Comparison of ENCODE assay signal across 12 cellular contexts in genomic region chr3:186258968-186259367, GRCh38.
DNase-seq lines count a peak whose midpoint lies in the region; ATAC-seq, FAIRE-seq and TF ChIP-seq lines count a peak whose summit lies in the region.
"Had no signal": no experiment of that assay in that cellular context is flagged by ENCODE, and none has a peak within 500 bp of the region (broad histone marks: within the 10 kb centered on the region; RNA-seq: fewer than 3 reads in every experiment).

No MANE protein-coding gene starts in this region.

- H3K79me2 ChIP-seq in Karpas-422 (ENCODE audit: low read length) (no peaks in the 10 kb centered on the region), astrocyte (ENCODE audit: insufficient read depth, low read length) (no peaks in the 10 kb centered on the region)

- no peaks in the 10 kb centered on the region for H3K36me3 Mint-ChIP-seq in astrocyte (ENCODE audit: low read depth, unreplicated experiment)
- H3K36me3 Mint-ChIP-seq: activated naive CD4-positive, alpha-beta T cell treated with anti-CD3 and anti-CD28 coated beads, Interleukin-2, amount 50 U/mL, for 24 hours had no signal

- WGBS in mesenchymal stem cell = 38% methylated on average over 12 of the region's 12 CpGs

- peaks cover 27% of the 10 kb centered on the region for H3K4me1 Mint-ChIP-seq in astrocyte (ENCODE audit: low read depth, unreplicated experiment)

- no peak overlapping the region for H3K4me3 Mint-ChIP-seq in astrocyte (ENCODE audit: unreplicated experiment)
- H3K4me3 Mint-ChIP-seq: activated naive CD4-positive, alpha-beta T cell treated with anti-CD3 and anti-CD28 coated beads, Interleukin-2, amount 50 U/mL, for 24 hours had no signal

- peak overlapping the region; percentile 37 for H4K8ac ChIP-seq in mesenchymal stem cell (ENCODE audit: low read length)

- no peak for TF ChIP-seq CTCF in astrocyte (IDR thresholded peaks at IDR 0.05; ENCODE audit: insufficient read depth, low read depth, low read length)

- H3K4me2 ChIP-seq in BLaER1 = 0 out of 2 replicates have a peak overlapping the region, but pooled peaks have one; percentile 2
- H3K4me2 ChIP-seq in Karpas-422 (ENCODE audit: low read depth, low read length, poor library complexity, severe bottlenecking) = peak overlapping the region; percentile 32
- peak overlapping the region; percentile 58 for H3K4me2 ChIP-seq in astrocyte (ENCODE audit: low read length)
- peak overlapping the region; percentile 24 for H3K4me2 ChIP-seq in mesenchymal stem cell (ENCODE audit: low read length, poor library complexity, severe bottlenecking)

- H4K20me1 ChIP-seq in BLaER1 (no peaks in the 10 kb centered on the region), Karpas-422 (ENCODE audit: insufficient read depth, low read depth, low read length) (no peaks in the 10 kb centered on the region), astrocyte (ENCODE audit: insufficient read depth, low read length) (no peaks in the 10 kb centered on the region)

- H3K27ac ChIP-seq in BLaER1 = no peak overlapping the region
- no peak overlapping the region for H3K27ac ChIP-seq in Karpas-422 (ENCODE audit: low read length)
- H3K27ac ChIP-seq in astrocyte (ENCODE audit: low read depth, low read length) = no peak overlapping the region
- H3K27ac ChIP-seq in mesenchymal stem cell (ENCODE audit: low read length, poor library complexity, severe bottlenecking) = no peak overlapping the region
- H3K27ac ChIP-seq: cardiac muscle cell, skin epidermis had no signal

- H3K9me2 ChIP-seq in Karpas-422 (replicated peaks; ENCODE audit: insufficient read depth, low read length) = no peaks in the 10 kb centered on the region

- peak overlapping the region; percentile 52 for H4K91ac ChIP-seq in mesenchymal stem cell (ENCODE audit: low read length)

- no peak overlapping the region for H2AK5ac ChIP-seq in mesenchymal stem cell (ENCODE audit: low read length, severe bottlenecking)

- H3K14ac ChIP-seq in mesenchymal stem cell (ENCODE audit: low read length in 2 of 2) = no peak overlapping the region

- H3K9me3 ChIP-seq in BLaER1 (no peaks in the 10 kb centered on the region), Karpas-422 (ENCODE audit: low read length) (no peaks in the 10 kb centered on the region), astrocyte (ENCODE audit: insufficient read depth, low read depth, low read length) (no peaks in the 10 kb centered on the region), mesenchymal stem cell (ENCODE audit: control insufficient read depth, low read length) (no peaks in the 10 kb centered on the region)

- no peaks in the 10 kb centered on the region for H3K79me1 ChIP-seq in mesenchymal stem cell (replicated peaks; ENCODE audit: low read length, poor library complexity, severe bottlenecking)

- no peak overlapping the region for H3K4ac ChIP-seq in mesenchymal stem cell (ENCODE audit: low read depth in 1 of 2, low read length in 2 of 2)

- H2BK15ac ChIP-seq in mesenchymal stem cell (ENCODE audit: low read depth, poor library complexity, severe bottlenecking) = no peak overlapping the region

- no peak overlapping the region for H2BK5ac ChIP-seq in mesenchymal stem cell (ENCODE audit: low read depth, low read length, poor library complexity, severe bottlenecking)

- no peak overlapping the region for H3K18ac ChIP-seq in mesenchymal stem cell (ENCODE audit: low read depth in 1 of 2, low read length in 2 of 2)

- H3K27me3 ChIP-seq in BLaER1 (no peaks in the 10 kb centered on the region), Karpas-422 (ENCODE audit: low read length) (no peaks in the 10 kb centered on the region), astrocyte (ENCODE audit: insufficient read depth, low read length) (no peaks in the 10 kb centered on the region), mesenchymal stem cell (ENCODE audit: control insufficient read depth in 1 of 2, insufficient read depth in 1 of 2, low read length in 2 of 2) (peaks cover 19 to 27% of the 10 kb centered on the region in 2 experiments)
- H3K27me3 ChIP-seq: cardiac muscle cell had no signal

- peaks cover 46% of the 10 kb centered on the region for H3K27me3 Mint-ChIP-seq in astrocyte (ENCODE audit: low read depth, unreplicated experiment)
- H3K27me3 Mint-ChIP-seq: activated naive CD4-positive, alpha-beta T cell treated with anti-CD3 and anti-CD28 coated beads, Interleukin-2, amount 50 U/mL, for 24 hours had no signal

- no peak overlapping the region for H2BK12ac ChIP-seq in mesenchymal stem cell (ENCODE audit: low read length in 2 of 2)

- H3K9ac ChIP-seq in BLaER1 (no peak overlapping the region), Karpas-422 (ENCODE audit: low read length) (no peak overlapping the region), astrocyte (ENCODE audit: low read length) (peak overlapping the region; percentile 25), mesenchymal stem cell (ENCODE audit: low read length) (peak overlapping the region; percentile 44)

- H3K23ac ChIP-seq in mesenchymal stem cell (ENCODE audit: low read length in 2 of 2) = no peak overlapping the region

- H3K4me3 ChIP-seq in BLaER1 (no peak overlapping the region), Karpas-422 (ENCODE audit: low read length) (no peak overlapping the region), astrocyte (ENCODE audit: insufficient read depth, low read depth, low read length) (no peak overlapping the region), mesenchymal stem cell (ENCODE audit: insufficient read depth in 1 of 2, low read depth in 1 of 2, low read length in 2 of 2) (no peak overlapping the region)
- H3K4me3 ChIP-seq: cardiac muscle cell, skin epidermis had no signal

- DNase-seq in Karpas-422 = no peak
- no peak for DNase-seq in astrocyte (ENCODE audit: low read depth)
- no peak for DNase-seq in mesenchymal stem cell
- DNase-seq in DMS114 treated with DMSO at 0.1 percent for 48 hours (lab: John Stamatoyannopoulos, UW; ENCODE audit: unreplicated experiment) = no peak
- no peak for DNase-seq in HUDEP-2 (lab: John Stamatoyannopoulos, UW; ENCODE audit: unreplicated experiment in 76 of 76)

- H3K9me3 Mint-ChIP-seq in astrocyte (ENCODE audit: unreplicated experiment) = peaks cover 9% of the 10 kb centered on the region
- H3K9me3 Mint-ChIP-seq: activated naive CD4-positive, alpha-beta T cell treated with anti-CD3 and anti-CD28 coated beads, Interleukin-2, amount 50 U/mL, for 24 hours had no signal

- ATAC-seq in HG03175 (IDR thresholded peaks at IDR 0.05; ENCODE audit: unreplicated experiment) (no peak), GM18498 (IDR thresholded peaks at IDR 0.05; ENCODE audit: unreplicated experiment) (no peak)

- no peak for FAIRE-seq in astrocyte (lab: Jason Lieb, UNC)
- FAIRE-seq: RCC 7860 had no signal

- H2AFZ ChIP-seq in Karpas-422 (ENCODE audit: low read length) (no peak overlapping the region), astrocyte (ENCODE audit: low read depth, low read length) (peak overlapping the region; percentile 38), mesenchymal stem cell (ENCODE audit: low read depth, low read length) (no peak overlapping the region)

- no peak overlapping the region for H2BK120ac ChIP-seq in mesenchymal stem cell (ENCODE audit: low read depth, low read length)

- H3K4me1 ChIP-seq in BLaER1 (peaks cover 43% of the 10 kb centered on the region), Karpas-422 (ENCODE audit: low read length) (peaks cover 23% of the 10 kb centered on the region), astrocyte (ENCODE audit: insufficient read depth, low read length) (peaks cover 14% of the 10 kb centered on the region), mesenchymal stem cell (ENCODE audit: control insufficient read depth, insufficient read depth, low read depth, low read length) (peaks cover 6% of the 10 kb centered on the region)

- no peaks in the 10 kb centered on the region for H3K36me3 ChIP-seq in BLaER1
- H3K36me3 ChIP-seq in Karpas-422 (ENCODE audit: insufficient read depth, low read length) = no peaks in the 10 kb centered on the region
- H3K36me3 ChIP-seq in astrocyte (ENCODE audit: insufficient read depth, low read length) = no peaks in the 10 kb centered on the region
- H3K36me3 ChIP-seq in mesenchymal stem cell (ENCODE audit: control insufficient read depth in 1 of 2, insufficient read depth in 2 of 2, low read depth in 1 of 2, low read length in 2 of 2) = no peaks in the 10 kb centered on the region
- H3K36me3 ChIP-seq: cardiac muscle cell had no signal

- H3K27ac Mint-ChIP-seq in astrocyte (ENCODE audit: unreplicated experiment) = no peak overlapping the region

Comparison
In these comparisons a context has a peak if more than half of its experiments do, and no peak if none do; other contexts are left out.
1. H3K4me2 ChIP-seq: peak in every context shown above with its lines; median percentile 58 in astrocyte; 32 in Karpas-422; 24 in mesenchymal stem cell; 2 in BLaER1.
2. H3K9ac ChIP-seq: peak in astrocyte (single experiment) and mesenchymal stem cell (single experiment); none in BLaER1 (single experiment) and Karpas-422 (single experiment).